8 cellular contexts compared by ENCODE assay signal in genomic region chr12:108611884-108612415, GRCh38. TPM values are rescaled to one million over a fixed set of nuclear protein-coding genes. Genes with fewer than 3 reads are reported as not detected.
A peak's percentile ranks its signal among the peaks of the same experiment; 100 is the strongest.
DNase-seq lines count a peak whose midpoint lies in the region; ATAC-seq and FAIRE-seq lines count a peak whose summit lies in the region.

No MANE protein-coding gene starts in this region.

- peaks cover 14% of the 10 kb centered on the region for H3K36me3 Mint-ChIP-seq in activated naive CD8-positive, alpha-beta T cell treated with anti-CD3 and anti-CD28 coated beads, Interleukin-2, amount 10 ng/mL, durations not matched to agents 7 days and 5 days

- H3K9me3 Mint-ChIP-seq in activated naive CD8-positive, alpha-beta T cell treated with anti-CD3 and anti-CD28 coated beads, Interleukin-2, amount 10 ng/mL, durations not matched to agents 7 days and 5 days = peaks cover 4% of the 10 kb centered on the region

- H3K27ac Mint-ChIP-seq in activated naive CD8-positive, alpha-beta T cell treated with anti-CD3 and anti-CD28 coated beads, Interleukin-2, amount 10 ng/mL, durations not matched to agents 7 days and 5 days = no peak overlapping the region

- no peaks in the 10 kb centered on the region for H3K27me3 Mint-ChIP-seq in activated naive CD8-positive, alpha-beta T cell treated with anti-CD3 and anti-CD28 coated beads, Interleukin-2, amount 10 ng/mL, durations not matched to agents 7 days and 5 days

- POLR2A ChIA-PET in activated naive CD8-positive, alpha-beta T cell treated with anti-CD3 and anti-CD28 coated beads, Interleukin-2, amount 10 ng/mL, durations not matched to agents 7 days and 5 days (lab: Charles Lee) = interaction anchor here (0.7 kb wide), 1 partner anchor 338 kb away, joined by 3 read pairs; no protein-coding TSS in a partner anchor

- H3K4me1 Mint-ChIP-seq in activated naive CD8-positive, alpha-beta T cell treated with anti-CD3 and anti-CD28 coated beads, Interleukin-2, amount 10 ng/mL, durations not matched to agents 7 days and 5 days = peaks cover 23% of the 10 kb centered on the region

- peak; percentile 92 for FAIRE-seq in RCC 7860 (lab: Jason Lieb, UNC)

- DNase-seq in SIG-M5 treated with dmso at 0.1 percent for 504 hours (lab: John Stamatoyannopoulos, UW; ENCODE audit: unreplicated experiment) (peak; percentile 43), SIG-M5 (lab: John Stamatoyannopoulos, UW) (no peak), RCC 7860 (ENCODE audit: low spot score) (peak; percentile 88), kidney tubule cell (ENCODE audit: low spot score) (peak; percentile 95), NCI-H2227 treated with DMSO at 0.1 percent for 48 hours (lab: John Stamatoyannopoulos, UW) (no peak), NCI-H2107 (lab: John Stamatoyannopoulos, UW) (no peak)
- DNase-seq in activated naive CD8-positive, alpha-beta T cell treated with anti-CD3 and anti-CD28 coated beads, Interleukin-2, amount 10 ng/mL, durations not matched to agents 7 days and 5 days = peak; percentile 51

- no peak for ATAC-seq in activated naive CD8-positive, alpha-beta T cell treated with anti-CD3 and anti-CD28 coated beads, Interleukin-2, amount 10 ng/mL, durations not matched to agents 7 days and 5 days (ENCODE audit: low read depth)
- ATAC-seq in GM21825 (IDR thresholded peaks at IDR 0.05; ENCODE audit: unreplicated experiment) = no peak

- H3K4me3 Mint-ChIP-seq in activated naive CD8-positive, alpha-beta T cell treated with anti-CD3 and anti-CD28 coated beads, Interleukin-2, amount 10 ng/mL, durations not matched to agents 7 days and 5 days = no peak overlapping the region

RNA-seq across cellular contexts. Expression of gene TMEM119, which starts 14.1 kb away (rescaled TPM):
- total RNA-seq in activated naive CD8-positive, alpha-beta T cell treated with anti-CD3 and anti-CD28 coated beads, Interleukin-2, amount 10 ng/mL, durations not matched to agents 7 days and 5 days = under 1 TPM; 0.11 to 0.48 TPM

RNA-seq across cellular contexts. Expression of gene SELPLG, which starts 21.7 kb away (rescaled TPM):
- 100 to 1,000 TPM; 159 to 163 TPM for total RNA-seq in activated naive CD8-positive, alpha-beta T cell treated with anti-CD3 and anti-CD28 coated beads, Interleukin-2, amount 10 ng/mL, durations not matched to agents 7 days and 5 days

RNA-seq across cellular contexts. Expression of gene ISCU, which starts 49.6 kb away (rescaled TPM):
- total RNA-seq in activated naive CD8-positive, alpha-beta T cell treated with anti-CD3 and anti-CD28 coated beads, Interleukin-2, amount 10 ng/mL, durations not matched to agents 7 days and 5 days = 10 to 100 TPM; 86.8 to 89.6 TPM

RNA-seq across cellular contexts. Expression of gene SART3, which starts 51.0 kb away (rescaled TPM):
- 10 to 100 TPM; 79.9 to 88.3 TPM for total RNA-seq in activated naive CD8-positive, alpha-beta T cell treated with anti-CD3 and anti-CD28 coated beads, Interleukin-2, amount 10 ng/mL, durations not matched to agents 7 days and 5 days

Comparison
In these comparisons a context has a peak if more than half of its experiments do, and no peak if none do; other contexts are left out.
1. DNase-seq: peak in SIG-M5 treated with dmso at 0.1 percent for 504 hours (single experiment), RCC 7860 (single experiment), activated naive CD8-positive, alpha-beta T cell treated with anti-CD3 and anti-CD28 coated beads, Interleukin-2, amount 10 ng/mL, durations not matched to agents 7 days and 5 days (single experiment) and kidney tubule cell (single experiment); none in SIG-M5 (single experiment), NCI-H2227 treated with DMSO at 0.1 percent for 48 hours (single experiment) and NCI-H2107 (single experiment).